Comparison of ENCODE assay signal across 9 cellular contexts in genomic region chr10:102121739-102122372, GRCh38. TPM values are rescaled to one million over a fixed set of nuclear protein-coding genes. Genes with fewer than 3 reads are reported as not detected.
DNase-seq lines count a peak whose midpoint lies in the region; ATAC-seq and TF ChIP-seq lines count a peak whose summit lies in the region.
"Had no signal": no experiment of that assay in that cellular context is flagged by ENCODE, and none has a peak within 500 bp of the region (broad histone marks: within the 10 kb centered on the region; RNA-seq: fewer than 3 reads in every experiment).

No MANE protein-coding gene starts in this region.

- peak overlapping the region; percentile 85 for H2BK120ac ChIP-seq in trophoblast cell (ENCODE audit: insufficient read depth, low read length, poor library complexity)

- peak overlapping the region; percentile 98 for H2BK5ac ChIP-seq in trophoblast cell (ENCODE audit: low read depth, low read length, poor library complexity)

- H2AFZ ChIP-seq in trophoblast cell (ENCODE audit: insufficient read depth, low read length, poor library complexity) = peak overlapping the region; percentile 9

- H4K8ac ChIP-seq in trophoblast cell (ENCODE audit: low read depth, low read length) = peak overlapping the region; percentile 67

- ATAC-seq in GM18858 (IDR thresholded peaks at IDR 0.05; ENCODE audit: unreplicated experiment) = no peak

- DNase-seq in EH (ENCODE audit: low read depth) (peak; percentile 55), SK-MEL-5 (ENCODE audit: low read depth, low spot score) (peak; percentile 17), fibroblast of the aortic adventitia (ENCODE audit: low read depth) (peak; percentile 47), trophoblast cell (peak in 1 of 2 donors; percentile 25), middle frontal gyrus (ENCODE audit: extremely low spot score, low spot score) (no peak), HT-29 (ENCODE audit: low spot score) (no peak)
- no peak for DNase-seq in stimulated activated CD4-positive, alpha-beta T cell treated with anti-CD3 and anti-CD28 coated beads, Interleukin-2, amount 100 ng/mL, for 48 hours
- DNase-seq: activated effector memory CD4-positive, alpha-beta T cell treated with Interleukin-2 at 50 U/mL for 16 hours had no signal

- peaks cover 24 to 39% of the 10 kb centered on the region in 2 experiments for H3K4me1 ChIP-seq in trophoblast cell (ENCODE audit: control insufficient read depth in 1 of 2, insufficient read depth in 2 of 2, low read length in 2 of 2)

- H3K4me3 ChIP-seq in fibroblast of the aortic adventitia (ENCODE audit: low read depth, low read length) (peak overlapping the region; percentile 87), trophoblast cell (ENCODE audit: low read depth, low read length) (no peak overlapping the region)

- peaks cover 1% of the 10 kb centered on the region for H3K9me3 ChIP-seq in trophoblast cell (ENCODE audit: insufficient read depth, low read depth, low read length)

- no peak overlapping the region for H3K23ac ChIP-seq in trophoblast cell (ENCODE audit: low read length)

- H3K79me2 ChIP-seq in trophoblast cell (ENCODE audit: control insufficient read depth, insufficient read depth, low read length, poor library complexity) = peaks cover 29% of the 10 kb centered on the region

- no peaks in the 10 kb centered on the region for H3K27me3 ChIP-seq in trophoblast cell (ENCODE audit: insufficient read depth, low read length)

- peak overlapping the region; percentile 93 for H3K4me2 ChIP-seq in trophoblast cell (ENCODE audit: low read length)

- peak overlapping the region; percentile 68 for H2BK12ac ChIP-seq in trophoblast cell (ENCODE audit: low read length)

- no peak overlapping the region for H3K9ac ChIP-seq in trophoblast cell (ENCODE audit: low read length)

- peak overlapping the region; percentile 59 for H3K14ac ChIP-seq in trophoblast cell (ENCODE audit: low read length)

- H3K4ac ChIP-seq in trophoblast cell (ENCODE audit: low read depth, low read length) = peak overlapping the region; percentile 46

- peaks cover 42% of the 10 kb centered on the region for H3K79me1 ChIP-seq in trophoblast cell (ENCODE audit: low read length)

- in situ Hi-C loops in SK-MEL-5 (cut with HindIII; ENCODE audit: low pct_unique_long_range_greater_than_20kb, low sequenced_read_pairs) = no loop called here

- peak overlapping the region; percentile 99 for H4K91ac ChIP-seq in trophoblast cell (ENCODE audit: low read depth, low read length)

- H3K18ac ChIP-seq in trophoblast cell (ENCODE audit: low read length) = peak overlapping the region; percentile 55

- peak overlapping the region; percentile 55 for H4K12ac ChIP-seq in trophoblast cell (ENCODE audit: low read depth, low read length)

- H2AK5ac ChIP-seq in trophoblast cell (ENCODE audit: low read length) = peak overlapping the region; percentile 40

- peak; percentile 46 for TF ChIP-seq CTCF in fibroblast of the aortic adventitia (IDR thresholded peaks at IDR 0.05; ENCODE audit: insufficient read depth, low read length)

- WGBS in trophoblast cell (ENCODE audit: extremely low coverage, insufficient coverage, insufficient read length) = no CpG with 5 or more reads among the region's 6 CpGs

- peak overlapping the region; percentile 98 for H3K27ac ChIP-seq in trophoblast cell (ENCODE audit: low read depth, low read length)

- no peaks in the 10 kb centered on the region for H3K36me3 ChIP-seq in trophoblast cell (ENCODE audit: control insufficient read depth in 1 of 2, insufficient read depth in 2 of 2, low read length in 2 of 2)

RNA-seq across cellular contexts. Expression of gene LDB1, which starts 1.7 kb away (rescaled TPM):
- 27.6 and 31.1 TPM in 2 replicates for total RNA-seq in SK-MEL-5 (2014; rRNA removed; shearing (Covaris generic))
- 31.6 and 37.9 TPM in 2 replicates for polyA plus RNA-seq in SK-MEL-5 (2015; cell fraction: cytosol; rRNA removed)
- 209 and 211 TPM in 2 replicates for polyA plus RNA-seq in SK-MEL-5 (2015; cell fraction: nucleus; rRNA removed)
- 28.3 and 35.6 TPM in 2 replicates for total RNA-seq in fibroblast of the aortic adventitia (ENCODE audit: low replicate concordance)
- polyA plus RNA-seq in trophoblast cell (2013) = 69.8 and 70.9 TPM in 2 replicates
- total RNA-seq in HT-29 (2014; rRNA removed; shearing (Covaris generic)) = 37.4 and 40.3 TPM in 2 replicates

RNA-seq across cellular contexts. Expression of gene PPRC1, which starts 11.0 kb away (rescaled TPM):
- total RNA-seq in SK-MEL-5 (2014; rRNA removed; shearing (Covaris generic)) = 10.8 and 15.6 TPM in 2 replicates
- 36.6 and 45.9 TPM in 2 replicates for polyA plus RNA-seq in SK-MEL-5 (2015; cell fraction: cytosol; rRNA removed)
- polyA plus RNA-seq in SK-MEL-5 (2015; cell fraction: nucleus; rRNA removed) = 70.8 and 73.6 TPM in 2 replicates
- 14.3 and 22.8 TPM in 2 replicates for total RNA-seq in fibroblast of the aortic adventitia (ENCODE audit: low replicate concordance)
- polyA plus RNA-seq in trophoblast cell (2013) = 41.1 and 41.5 TPM in 2 replicates
- total RNA-seq in HT-29 (2014; rRNA removed; shearing (Covaris generic)) = 41.8 and 51.2 TPM in 2 replicates

RNA-seq across cellular contexts. Expression of gene NOLC1, which starts 30.3 kb away (rescaled TPM):
- total RNA-seq in SK-MEL-5 (2014; rRNA removed; shearing (Covaris generic)) = 64.7 and 65.5 TPM in 2 replicates
- polyA plus RNA-seq in SK-MEL-5 (2015; cell fraction: cytosol; rRNA removed) = 114 and 146 TPM in 2 replicates
- 96.5 and 131 TPM in 2 replicates for polyA plus RNA-seq in SK-MEL-5 (2015; cell fraction: nucleus; rRNA removed)
- total RNA-seq in fibroblast of the aortic adventitia (ENCODE audit: low replicate concordance) = 37.2 and 45.3 TPM in 2 replicates
- polyA plus RNA-seq in trophoblast cell (2013) = 106 and 114 TPM in 2 replicates
- 79.1 and 88.7 TPM in 2 replicates for total RNA-seq in HT-29 (2014; rRNA removed; shearing (Covaris generic))

RNA-seq across cellular contexts. Expression of gene HPS6, which starts 56.7 kb away (rescaled TPM):
- 21.6 and 23.2 TPM in 2 replicates for total RNA-seq in SK-MEL-5 (2014; rRNA removed; shearing (Covaris generic))
- polyA plus RNA-seq in SK-MEL-5 (2015; cell fraction: cytosol; rRNA removed) = 22.2 and 30.8 TPM in 2 replicates
- polyA plus RNA-seq in SK-MEL-5 (2015; cell fraction: nucleus; rRNA removed) = 6.5 and 7.9 TPM in 2 replicates
- 18.2 and 37.0 TPM in 2 replicates for total RNA-seq in fibroblast of the aortic adventitia (ENCODE audit: low replicate concordance)
- 9.0 and 9.4 TPM in 2 replicates for polyA plus RNA-seq in trophoblast cell (2013)
- total RNA-seq in HT-29 (2014; rRNA removed; shearing (Covaris generic)) = 42.1 and 47.5 TPM in 2 replicates

Comparison
In these comparisons a context has a peak if more than half of its experiments do, and no peak if none do; other contexts are left out.
1. DNase-seq: peak in EH (single experiment), SK-MEL-5 (single experiment) and fibroblast of the aortic adventitia (single experiment); none in stimulated activated CD4-positive, alpha-beta T cell treated with anti-CD3 and anti-CD28 coated beads, Interleukin-2, amount 100 ng/mL, for 48 hours (0 of 2), middle frontal gyrus (single experiment) and HT-29 (single experiment).